In the genomic region with DNA sequence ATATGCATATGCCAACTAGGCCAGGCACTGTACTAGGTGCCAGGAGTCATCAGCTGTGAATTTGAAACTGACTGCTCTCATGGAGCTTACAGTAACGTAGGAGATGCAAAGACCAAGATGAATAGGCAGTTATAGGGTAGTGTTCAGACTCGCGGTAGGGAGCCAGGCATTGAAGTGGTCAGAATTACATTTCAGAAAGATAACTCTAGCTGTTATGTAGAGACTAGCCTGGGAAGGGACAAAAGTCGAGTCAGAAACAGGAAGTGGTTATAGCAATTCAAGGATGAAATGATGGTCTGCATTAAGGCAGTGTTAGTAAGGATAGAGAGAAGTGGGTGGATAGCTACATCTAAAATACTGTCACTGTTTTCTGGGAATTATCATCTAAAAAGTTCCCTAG, we compare ENCODE assay signal across 14 cellular contexts. TPM values are rescaled to one million over a fixed set of nuclear protein-coding genes. Genes with fewer than 3 reads are reported as not detected.
DNase-seq lines count a peak whose midpoint lies in the region.
"Had no signal": no experiment of that assay in that cellular context is flagged by ENCODE, and none has a peak within 500 bp of the region (broad histone marks: within the 10 kb centered on the region; RNA-seq: fewer than 3 reads in every experiment).

No MANE protein-coding gene starts in this region.

- H3K4me1 ChIP-seq in HAP-1: no peaks in the 10 kb centered on the region
- H3K4me1 ChIP-seq: gastroesophageal sphincter had no signal

- no peaks in the 10 kb centered on the region for H3K9me3 Mint-ChIP-seq in T-helper 2 cell treated with Interferon-gamma antibody and Interleukin-4, amounts not matched to agents 5 μg/mL and 100 μg/mL, for 36 hours
- no peaks in the 10 kb centered on the region for H3K9me3 Mint-ChIP-seq in immature natural killer cell
- H3K9me3 Mint-ChIP-seq: T-helper 1 cell treated with Interleukin-12 subunit alpha and Interleukin-12 subunit beta and Interleukin-4 antibody, amounts not matched to agents 30 μg/mL and 1 μg/mL, for 36 hours had no signal

- H3K4me3 ChIP-seq in Jurkat, Clone E6-1 (ENCODE audit: low read length): no peak overlapping the region
- H3K4me3 ChIP-seq in HAP-1: no peak overlapping the region
- H3K4me3 ChIP-seq: gastroesophageal sphincter had no signal

- peaks cover 20% of the 10 kb centered on the region for H3K36me3 ChIP-seq in HAP-1 (replicated peaks)

- DNase-seq in ELR (ENCODE audit: low read depth) (peak; percentile 12), immature natural killer cell (no peak), HAP-1 (ENCODE audit: low spot score in 2 of 2) (no peak), DMS114 treated with DMSO at 0.1 percent for 48 hours (lab: John Stamatoyannopoulos, UW; ENCODE audit: unreplicated experiment) (no peak)
- peak; percentile 51 for DNase-seq in Jurkat, Clone E6-1 (ENCODE audit: low read depth, low spot score)
- DNase-seq in T-helper 2 cell treated with Interferon-gamma antibody and Interleukin-4, amounts not matched to agents 5 μg/mL and 100 μg/mL, for 36 hours (ENCODE audit: low spot score): no peak
- DNase-seq in stimulated activated CD4-positive, alpha-beta T cell treated with anti-CD3 and anti-CD28 coated beads, Interleukin-2, amount 100 ng/mL, for 24 hours: no peak
- DNase-seq in stimulated activated CD4-positive, alpha-beta T cell treated with anti-CD3 and anti-CD28 coated beads, Interleukin-12 subunit alpha, Interleukin-12 subunit beta, amount 100 ng/mL, for 4 hours: no peak
- DNase-seq: H7, mesenchymal stem cell, NCI-H1048, small intestine had no signal

- no peaks in the 10 kb centered on the region for H3K27me3 ChIP-seq in HAP-1 (ENCODE audit: low read depth)
- H3K27me3 ChIP-seq: gastroesophageal sphincter had no signal

- no peaks in the 10 kb centered on the region for H3K9me3 ChIP-seq in HAP-1
- H3K9me3 ChIP-seq: gastroesophageal sphincter had no signal

- H3K36me3 Mint-ChIP-seq in T-helper 2 cell treated with Interferon-gamma antibody and Interleukin-4, amounts not matched to agents 5 μg/mL and 100 μg/mL, for 36 hours (ENCODE audit: low read depth): peaks cover 18% of the 10 kb centered on the region
- H3K36me3 Mint-ChIP-seq in immature natural killer cell: peaks cover 18 to 24% (median 18%) of the 10 kb centered on the region in 3 donors

- H3K4me3 Mint-ChIP-seq in T-helper 2 cell treated with Interferon-gamma antibody and Interleukin-4, amounts not matched to agents 5 μg/mL and 100 μg/mL, for 36 hours: no peak overlapping the region
- no peak overlapping the region for H3K4me3 Mint-ChIP-seq in immature natural killer cell
- H3K4me3 Mint-ChIP-seq: T-helper 1 cell treated with Interleukin-12 subunit alpha and Interleukin-12 subunit beta and Interleukin-4 antibody, amounts not matched to agents 30 μg/mL and 1 μg/mL, for 36 hours had no signal

- H3K27ac Mint-ChIP-seq in T-helper 2 cell treated with Interferon-gamma antibody and Interleukin-4, amounts not matched to agents 5 μg/mL and 100 μg/mL, for 36 hours: peak overlapping the region; percentile 6
- peak overlapping the region in 4 of 6 donors; percentile 5 to 61 (median 20) for H3K27ac Mint-ChIP-seq in immature natural killer cell
- H3K27ac Mint-ChIP-seq: T-helper 1 cell treated with Interleukin-12 subunit alpha and Interleukin-12 subunit beta and Interleukin-4 antibody, amounts not matched to agents 30 μg/mL and 1 μg/mL, for 36 hours had no signal

- peaks cover 23% of the 10 kb centered on the region for H3K4me1 Mint-ChIP-seq in T-helper 2 cell treated with Interferon-gamma antibody and Interleukin-4, amounts not matched to agents 5 μg/mL and 100 μg/mL, for 36 hours (ENCODE audit: low read depth)
- peaks cover 0 to 22% of the 10 kb centered on the region in 2 donors for H3K4me1 Mint-ChIP-seq in immature natural killer cell

- in situ Hi-C loops in HAP-1 (cut with MboI; ENCODE audit: low sequenced_read_pairs): no loop called here

- no peaks in the 10 kb centered on the region for H3K27me3 Mint-ChIP-seq in T-helper 2 cell treated with Interferon-gamma antibody and Interleukin-4, amounts not matched to agents 5 μg/mL and 100 μg/mL, for 36 hours (ENCODE audit: low read depth)
- no peaks in the 10 kb centered on the region for H3K27me3 Mint-ChIP-seq in immature natural killer cell (ENCODE audit: low read depth in 3 of 3)

RNA-seq across cellular contexts. Expression of a gene that starts 56.6 kb away (rescaled TPM):
- 118 TPM for polyA plus RNA-seq in Jurkat, Clone E6-1 (2012; ENCODE audit: insufficient read depth, insufficient read length)
- polyA plus RNA-seq in immature natural killer cell: 100 to 1,000 TPM; 160 to 283 (median 172) TPM

RNA-seq across cellular contexts. Expression of a gene that starts 58.0 kb away (rescaled TPM):
- 6.9 TPM for polyA plus RNA-seq in Jurkat, Clone E6-1 (2012; ENCODE audit: insufficient read depth, insufficient read length)
- under 1 TPM in 2 of 3 donors, not detected in 1; 0.34 to 0.73 TPM for polyA plus RNA-seq in immature natural killer cell

RNA-seq across cellular contexts. Expression of a gene that starts 59.8 kb away (rescaled TPM):
- polyA plus RNA-seq in Jurkat, Clone E6-1 (2012; ENCODE audit: insufficient read depth, insufficient read length): 39.6 TPM
- 1 to 10 TPM; 1.5 to 6.8 (median 2.9) TPM for polyA plus RNA-seq in immature natural killer cell

Comparison
In these comparisons a context has a peak if more than half of its experiments do, and no peak if none do; other contexts are left out.
1. DNase-seq: peak in ELR (single experiment) and Jurkat, Clone E6-1 (single experiment); none in T-helper 2 cell treated with Interferon-gamma antibody and Interleukin-4, amounts not matched to agents 5 μg/mL and 100 μg/mL, for 36 hours (single experiment), immature natural killer cell (0 of 3), HAP-1 (0 of 2), stimulated activated CD4-positive, alpha-beta T cell treated with anti-CD3 and anti-CD28 coated beads, Interleukin-2, amount 100 ng/mL, for 24 hours (0 of 2), stimulated activated CD4-positive, alpha-beta T cell treated with anti-CD3 and anti-CD28 coated beads, Interleukin-12 subunit alpha, Interleukin-12 subunit beta, amount 100 ng/mL, for 4 hours (single experiment) and DMS114 treated with DMSO at 0.1 percent for 48 hours (single experiment).